In the genomic region with DNA sequence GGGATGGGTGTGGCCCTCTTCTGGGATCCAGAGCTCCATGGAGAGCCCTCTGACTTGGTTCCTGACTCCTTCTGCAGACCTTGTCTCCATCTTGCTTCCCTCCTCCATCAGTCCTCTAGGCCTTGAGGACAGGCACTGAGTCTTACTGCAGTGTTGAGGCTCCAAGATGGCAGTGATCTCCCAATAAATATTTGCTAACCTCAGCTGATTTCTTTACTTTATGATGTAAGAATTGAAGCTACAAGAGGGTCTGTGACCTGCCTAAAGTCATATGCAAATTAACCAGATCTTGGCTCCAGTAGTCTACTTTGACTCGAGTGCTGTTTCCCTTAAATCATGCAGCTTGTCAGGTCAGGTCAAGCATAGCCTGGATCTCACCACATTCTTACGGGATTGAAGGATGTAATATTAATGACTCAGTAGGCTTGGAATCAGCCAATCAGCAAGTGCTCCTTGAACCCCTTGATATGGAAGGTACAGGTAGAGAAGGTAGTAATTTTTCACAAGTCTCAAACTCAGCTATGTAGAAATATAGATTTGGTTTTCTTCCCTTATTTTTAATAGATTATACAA, we compare ENCODE assay signal across 16 cellular contexts.
DNase-seq lines count a peak whose midpoint lies in the region; ATAC-seq, FAIRE-seq and TF ChIP-seq lines count a peak whose summit lies in the region.
"Had no signal": no experiment of that assay in that cellular context is flagged by ENCODE, and none has a peak within 500 bp of the region (broad histone marks: within the 10 kb centered on the region; RNA-seq: fewer than 3 reads in every experiment).

No MANE protein-coding gene starts in this region.

- H3K27ac ChIP-seq in breast epithelium (no peak overlapping the region), left lung (no peak overlapping the region)
- H3K27ac ChIP-seq: C4-2B had no signal

- no peaks in the 10 kb centered on the region for H3K27me3 Mint-ChIP-seq in MCF 10A (ENCODE audit: insufficient read depth, unreplicated experiment)
- no peaks in the 10 kb centered on the region for H3K27me3 Mint-ChIP-seq in chondrocyte (ENCODE audit: low read depth)

- no peaks in the 10 kb centered on the region for H3K4me1 ChIP-seq in breast epithelium
- H3K4me1 ChIP-seq in left lung: no peaks in the 10 kb centered on the region

- no peak overlapping the region for H3K4me3 ChIP-seq in breast epithelium
- no peak overlapping the region for H3K4me3 ChIP-seq in choroid plexus epithelial cell (ENCODE audit: low read depth, low read length)
- no peak overlapping the region for H3K4me3 ChIP-seq in left lung

- H3K4me3 Mint-ChIP-seq in MCF 10A (ENCODE audit: unreplicated experiment) (no peak overlapping the region), chondrocyte (ENCODE audit: unreplicated experiment) (no peak overlapping the region)
- H3K4me3 Mint-ChIP-seq: H9 had no signal

- DNase-seq in MCF 10A (ENCODE audit: unreplicated experiment) (peak; percentile 6), breast epithelium (ENCODE audit: low spot score in 2 of 2) (no peak), choroid plexus epithelial cell (ENCODE audit: low read depth) (peak; percentile 36), left lung (no peak), frontal cortex (ENCODE audit: low spot score in 2 of 2) (no peak), chondrocyte (ENCODE audit: low spot score) (no peak), LoVo (ENCODE audit: low spot score) (no peak)
- DNase-seq: DMS153, H9, Kasumi-1, NCI-H1436, NCI-H2029 treated with DMSO at 0.1 percent for 48 hours, NCI-H510A treated with DMSO at 0.1 percent for 48 hours had no signal

- TF ChIP-seq POLR2A in breast epithelium (IDR thresholded peaks at IDR 0.05): no peak

- no peaks in the 10 kb centered on the region for H3K27me3 ChIP-seq in breast epithelium
- H3K27me3 ChIP-seq in left lung: no peaks in the 10 kb centered on the region

- H3K36me3 Mint-ChIP-seq in MCF 10A (ENCODE audit: insufficient read depth, unreplicated experiment): no peaks in the 10 kb centered on the region
- no peaks in the 10 kb centered on the region for H3K36me3 Mint-ChIP-seq in chondrocyte (ENCODE audit: low read depth)

- TF ChIP-seq CTCF in MCF 10A (IDR thresholded peaks at IDR 0.05; ENCODE audit: unreplicated experiment) (no peak), breast epithelium (IDR thresholded peaks at IDR 0.05) (no peak), choroid plexus epithelial cell (conservative IDR thresholded peaks at IDR 0.05; ENCODE audit: low read depth, low read length) (no peak), left lung (IDR thresholded peaks at IDR 0.05) (no peak), chondrocyte (IDR thresholded peaks at IDR 0.05) (no peak)

- H3K36me3 ChIP-seq in breast epithelium: no peaks in the 10 kb centered on the region
- no peaks in the 10 kb centered on the region for H3K36me3 ChIP-seq in left lung

- POLR2A ChIA-PET in MCF 10A (lab: Yijun Ruan, JAX): interaction anchor here (1.0 to 1.5 kb wide), 4 partner anchors 10 to 126 kb away, joined by 3 to 4 read pairs (median 3); no protein-coding TSS in a partner anchor

- intact Hi-C loops in MCF 10A (cut with micrococcal nuclease) (no loop called here), breast epithelium (cut with DNase I; ENCODE audit: low total_unique reads) (no loop called here), left lung (cut with DNase I) (no loop called here)

- ATAC-seq in left lung (peak; percentile 79), GM18907 (IDR thresholded peaks at IDR 0.05; ENCODE audit: unreplicated experiment) (no peak)

- H3K27ac Mint-ChIP-seq in MCF 10A (ENCODE audit: low read depth, unreplicated experiment): no peak overlapping the region
- H3K27ac Mint-ChIP-seq in chondrocyte (ENCODE audit: unreplicated experiment): no peak overlapping the region
- H3K27ac Mint-ChIP-seq: H9 had no signal

- CTCF ChIA-PET in MCF 10A (lab: Yijun Ruan, JAX): interaction anchor here (0.6 to 1.5 kb wide), 9 partner anchors 14 to 920 kb away, joined by 3 to 7 read pairs (median 4); no protein-coding TSS in a partner anchor

- no peaks in the 10 kb centered on the region for H3K9me3 Mint-ChIP-seq in MCF 10A (ENCODE audit: unreplicated experiment)
- no peaks in the 10 kb centered on the region for H3K9me3 Mint-ChIP-seq in chondrocyte (ENCODE audit: low read depth)

- no peak for FAIRE-seq in frontal cortex (lab: Jason Lieb, UNC)
- FAIRE-seq: A204.1 had no signal

- H3K9me3 ChIP-seq in breast epithelium (no peaks in the 10 kb centered on the region), left lung (no peaks in the 10 kb centered on the region)

- no TSS peak for BruUV-seq in MCF 10A (replicated peaks; lab: Mats Ljungman, UMichigan)

- no peaks in the 10 kb centered on the region for H3K4me1 Mint-ChIP-seq in MCF 10A (ENCODE audit: insufficient read depth, unreplicated experiment)
- peaks cover 3% of the 10 kb centered on the region for H3K4me1 Mint-ChIP-seq in chondrocyte (ENCODE audit: low read depth)
- H3K4me1 Mint-ChIP-seq: H9 had no signal

Comparison
In these comparisons a context has a peak if more than half of its experiments do, and no peak if none do; other contexts are left out.
1. DNase-seq: peak in MCF 10A (single experiment) and choroid plexus epithelial cell (single experiment); none in breast epithelium (0 of 2), left lung (0 of 2), frontal cortex (0 of 2), chondrocyte (single experiment) and LoVo (single experiment).